Comparison of ENCODE assay signal across 11 cellular contexts in genomic region chr7:22730921-22731654, GRCh38. TPM values are rescaled to one million over a fixed set of nuclear protein-coding genes. Genes with fewer than 3 reads are reported as not detected.
DNase-seq lines count a peak whose midpoint lies in the region; ATAC-seq and TF ChIP-seq lines count a peak whose summit lies in the region.
"Had no signal": no experiment of that assay in that cellular context is flagged by ENCODE, and none has a peak within 500 bp of the region (broad histone marks: within the 10 kb centered on the region; RNA-seq: fewer than 3 reads in every experiment).

No MANE protein-coding gene starts in this region.

- H3K36me3 ChIP-seq in MG63 (peaks cover 4% of the 10 kb centered on the region), ascending aorta (no peaks in the 10 kb centered on the region), A673 (ENCODE audit: insufficient read depth, low read length, poor library complexity, severe bottlenecking) (no peaks in the 10 kb centered on the region)
- H3K36me3 ChIP-seq: suprapubic skin had no signal

- ATAC-seq in left lobe of liver (peak; percentile 17), HG03135 (IDR thresholded peaks at IDR 0.05; ENCODE audit: unreplicated experiment) (no peak)

- in situ Hi-C loops in Caki2 (cut with HindIII; ENCODE audit: low pct_unique_long_range_greater_than_20kb, low sequenced_read_pairs) = no loop called here

- DNase-seq in Caki2 (ENCODE audit: low read depth) (peak; percentile 63), MG63 (peak; percentile 93), ascending aorta (ENCODE audit: low spot score in 2 of 2) (no peak), left lobe of liver (ENCODE audit: low spot score) (no peak), NCI-H146 treated with DMSO at 0.1 percent for 48 hours (lab: John Stamatoyannopoulos, UW; ENCODE audit: unreplicated experiment) (no peak), NCI-H524 treated with DMSO at 0.1 percent for 48 hours (lab: John Stamatoyannopoulos, UW) (no peak), A673 (ENCODE audit: low spot score) (no peak)
- DNase-seq: stimulated activated CD4-positive, alpha-beta T cell treated with anti-CD3 and anti-CD28 coated beads, Interleukin-12 subunit alpha, Interleukin-12 subunit beta, amount 100 ng/mL, for 4 hours had no signal

- BruUV-seq in A673 (replicated peaks; lab: Mats Ljungman, UMichigan) = no TSS peak

- H3K4me1 ChIP-seq in ascending aorta = peaks cover 3 to 18% of the 10 kb centered on the region in 2 donors
- peaks cover 15% of the 10 kb centered on the region for H3K4me1 ChIP-seq in A673 (ENCODE audit: insufficient read depth, low read length, poor library complexity, severe bottlenecking)

- no peak overlapping the region for H3K27ac ChIP-seq in ascending aorta
- no peak overlapping the region for H3K27ac ChIP-seq in A673 (ENCODE audit: low read depth, low read length, poor library complexity, severe bottlenecking)
- H3K27ac ChIP-seq: suprapubic skin had no signal

- TF ChIP-seq CTCF in ascending aorta (IDR thresholded peaks at IDR 0.05) (no peak), A673 (conservative IDR thresholded peaks at IDR 0.05; ENCODE audit: low read depth, low read length) (no peak)

- H3K4me3 ChIP-seq in MG63 (peak overlapping the region; percentile 9), ascending aorta (peak overlapping the region; percentile 12 to 31), A673 (ENCODE audit: low read depth, low read length, poor library complexity, severe bottlenecking) (no peak overlapping the region)
- H3K4me3 ChIP-seq: lung, suprapubic skin had no signal

- intact Hi-C loops in ascending aorta (cut with DNase I) (no loop called here), A673 (cut with micrococcal nuclease; ENCODE audit: unreplicated experiment) (loop anchor here (2.0 kb wide), 1 partner anchor 324 kb away; no protein-coding TSS in a partner anchor)

- H3K27me3 ChIP-seq in MG63 = no peaks in the 10 kb centered on the region
- no peaks in the 10 kb centered on the region for H3K27me3 ChIP-seq in ascending aorta
- no peaks in the 10 kb centered on the region for H3K27me3 ChIP-seq in A673 (replicated peaks; ENCODE audit: insufficient read depth, low read depth, low read length, poor library complexity)
- H3K27me3 ChIP-seq: suprapubic skin had no signal

- H3K9me3 ChIP-seq in MG63 = peaks cover 2% of the 10 kb centered on the region; the same call in 1 of the 2 replicates
- no peaks in the 10 kb centered on the region for H3K9me3 ChIP-seq in ascending aorta
- no peaks in the 10 kb centered on the region for H3K9me3 ChIP-seq in A673 (ENCODE audit: low read depth, low read length, poor library complexity, severe bottlenecking)
- H3K9me3 ChIP-seq: suprapubic skin had no signal

- POLR2A ChIA-PET in A673 (lab: Charles Lee; ENCODE audit: low non-redundant PET) = no interaction called here

- CTCF ChIA-PET in A673 (lab: Charles Lee) = no interaction called here

RNA-seq across cellular contexts. Expression of gene IL6, which starts 4.1 kb away (rescaled TPM):
- 2.0 and 6.4 TPM in 2 replicates for total RNA-seq in Caki2 (2014; rRNA removed; shearing (Covaris generic); ENCODE audit: low replicate concordance)
- total RNA-seq in MG63 (2014; rRNA removed; shearing (Covaris generic); ENCODE audit: low replicate concordance) = 5.2 and 13.7 TPM in 2 replicates
- total RNA-seq in ascending aorta = 37.3 TPM
- not detected for total RNA-seq in left lobe of liver
- total RNA-seq in A673 (2021) = not detected in 2 replicates

Comparison
In these comparisons a context has a peak if more than half of its experiments do, and no peak if none do; other contexts are left out.
1. DNase-seq: peak in Caki2 (single experiment) and MG63 (single experiment); none in ascending aorta (0 of 2), left lobe of liver (single experiment), NCI-H146 treated with DMSO at 0.1 percent for 48 hours (single experiment), NCI-H524 treated with DMSO at 0.1 percent for 48 hours (single experiment) and A673 (single experiment).